Comparison of ENCODE assay signal across 7 cellular contexts in genomic region chr21:37074195-37074510, GRCh38. TPM values are rescaled to one million over a fixed set of nuclear protein-coding genes. Genes with fewer than 3 reads are reported as not detected.
DNase-seq lines count a peak whose midpoint lies in the region; ATAC-seq and TF ChIP-seq lines count a peak whose summit lies in the region.

No MANE protein-coding gene starts in this region.

- H3K4me1 ChIP-seq in mammary epithelial cell (ENCODE audit: insufficient read depth, low read length) (peaks cover 14% of the 10 kb centered on the region), mesendoderm (ENCODE audit: control insufficient read depth, low read depth, low read length) (no peaks in the 10 kb centered on the region)

- no peak overlapping the region for H4K8ac ChIP-seq in mesendoderm (ENCODE audit: low read depth, low read length)

- no peak overlapping the region for H3K4ac ChIP-seq in mesendoderm (ENCODE audit: low read depth, low read length)

- H2BK5ac ChIP-seq in mesendoderm (ENCODE audit: low read length) = no peak overlapping the region

- H3K27ac ChIP-seq in mammary epithelial cell (ENCODE audit: insufficient read depth, low read depth, low read length) (peak overlapping the region; percentile 60), mesendoderm (ENCODE audit: low read depth, low read length) (no peak overlapping the region)

- CTCF ChIA-PET in mammary epithelial cell (lab: Charles Lee; ENCODE audit: low non-redundant PET) = no interaction called here

- peak overlapping the region; percentile 93 for H3K56ac ChIP-seq in mesendoderm (ENCODE audit: low read length)

- no peak for ATAC-seq in HG03565 (IDR thresholded peaks at IDR 0.05; ENCODE audit: unreplicated experiment)

- dilution Hi-C loops in mammary epithelial cell (cut with HindIII; ENCODE audit: low sequenced_read_pairs) = no loop called here

- H4K5ac ChIP-seq in mesendoderm (ENCODE audit: low read length) = no peak overlapping the region

- no peak overlapping the region for H2AK5ac ChIP-seq in mesendoderm (ENCODE audit: low read length)

- no peak overlapping the region for H2BK120ac ChIP-seq in mesendoderm (ENCODE audit: low read depth, low read length)

- in situ Hi-C loops in mammary epithelial cell (cut with MboI; ENCODE audit: low sequenced_read_pairs in 2 of 2) = no loop called here

- no TSS peak for BruUV-seq in mammary epithelial cell (replicated peaks; lab: Mats Ljungman, UMichigan)

- peak overlapping the region; percentile 79 for H2AFZ ChIP-seq in mammary epithelial cell (ENCODE audit: low read depth, low read length)

- no peaks in the 10 kb centered on the region for H3K36me3 ChIP-seq in mammary epithelial cell (ENCODE audit: insufficient read depth, low read length)
- H3K36me3 ChIP-seq in mesendoderm (ENCODE audit: control insufficient read depth, insufficient read depth, low read length) = no peaks in the 10 kb centered on the region

- no peak overlapping the region for H3K18ac ChIP-seq in mesendoderm (ENCODE audit: low read length)

- H3K23ac ChIP-seq in mesendoderm (ENCODE audit: low read length) = peak overlapping the region; percentile 17

- TF ChIP-seq POLR2A in NB4 (IDR thresholded peaks at IDR 0.05; ENCODE audit: extremely low read depth, insufficient read length) = no peak

- no peak for TF ChIP-seq CTCF in NB4 (IDR thresholded peaks at IDR 0.05; ENCODE audit: low read depth, low read length)
- no peak for TF ChIP-seq CTCF in mammary epithelial cell (conservative IDR thresholded peaks at IDR 0.05 in 1 of 2, IDR thresholded peaks at IDR 0.05 in 1 of 2; ENCODE audit: extremely low read depth in 1 of 2, insufficient read depth in 1 of 2, low read depth in 1 of 2, low read length in 2 of 2)

- H2BK15ac ChIP-seq in mesendoderm (replicated peaks; ENCODE audit: low read depth) = no peak overlapping the region

- H3K27me3 ChIP-seq in mammary epithelial cell (ENCODE audit: insufficient read depth, low read length) (no peaks in the 10 kb centered on the region), mesendoderm (ENCODE audit: insufficient read depth, low read length, poor library complexity) (peaks cover 2% of the 10 kb centered on the region)

- H3K9me3 ChIP-seq in mammary epithelial cell (replicated peaks; ENCODE audit: insufficient read depth, low read length) = no peaks in the 10 kb centered on the region

- WGBS in mammary epithelial cell (ENCODE audit: low coverage, missing lambda C conversion rate) = 1% methylated on average over 14 of the region's 14 CpGs
- no CpG with 5 or more reads among the region's 14 CpGs for WGBS in mesendoderm (ENCODE audit: extremely low coverage, insufficient coverage, low lambda C conversion rate)

- DNase-seq in NB4 (ENCODE audit: low read depth) = peak; percentile 43
- peak; percentile 23 for DNase-seq in mammary epithelial cell
- no peak for DNase-seq in mesendoderm
- DNase-seq in epidermal melanocyte (ENCODE audit: insufficient read length, low spot score) = no peak
- DNase-seq in activated CD8-positive, alpha-beta memory T cell treated with anti-CD3 and anti-CD28 coated beads for 24 hours = no peak

- H3K79me2 ChIP-seq in mammary epithelial cell (ENCODE audit: insufficient read depth, low read length) = peaks cover 82% of the 10 kb centered on the region
- H3K79me2 ChIP-seq in mesendoderm (ENCODE audit: control insufficient read depth, insufficient read depth, low read length) = peaks cover 5% of the 10 kb centered on the region

- H3K9ac ChIP-seq in mammary epithelial cell (ENCODE audit: insufficient read depth, low read length) (peak overlapping the region; percentile 85), mesendoderm (ENCODE audit: low read length) (peak overlapping the region; percentile 67)

- H3K79me1 ChIP-seq in mesendoderm (ENCODE audit: low read length) = peaks cover 9% of the 10 kb centered on the region

- H3K4me2 ChIP-seq in mammary epithelial cell (ENCODE audit: insufficient read depth, low read depth, low read length) (peak overlapping the region; percentile 79), mesendoderm (ENCODE audit: low read length) (peak overlapping the region; percentile 56)

- H4K20me1 ChIP-seq in mammary epithelial cell (ENCODE audit: insufficient read depth, low read length) = no peaks in the 10 kb centered on the region

- peak overlapping the region; percentile 80 for H3K4me3 ChIP-seq in GM08714 (ENCODE audit: low read length)
- peak overlapping the region; percentile 88 for H3K4me3 ChIP-seq in NB4 (ENCODE audit: low read depth, low read length)
- H3K4me3 ChIP-seq in mammary epithelial cell (replicated peaks in 1 of 3; ENCODE audit: insufficient read depth in 1 of 3, low read depth in 2 of 3, low read length in 3 of 3) = peak overlapping the region; percentile 48 to 97 (median 96)
- peak overlapping the region; percentile 33 for H3K4me3 ChIP-seq in mesendoderm (ENCODE audit: low read length)

- intact Hi-C loops in mammary epithelial cell (cut with micrococcal nuclease) = loop anchor here (5.0 kb wide), 1 partner anchor 82 kb away; no protein-coding TSS in a partner anchor

RNA-seq across cellular contexts. Expression of gene TTC3, which starts 1.1 kb away (rescaled TPM):
- 100 to 1,000 TPM in 1 of 2 donors, 10 to 100 TPM in 1; 86.7 to 161 TPM for total RNA-seq in mammary epithelial cell
- polyA plus RNA-seq in mammary epithelial cell = 47.6 TPM
- 74.4 TPM for polyA minus RNA-seq in mammary epithelial cell
- polyA plus RNA-seq in mesendoderm (2013, experiment 1 of 2) = 19.4 TPM
- polyA plus RNA-seq in mesendoderm (2013, experiment 2 of 2) = 20.7 TPM

RNA-seq across cellular contexts. Expression of gene PIGP, which starts 1.3 kb away (rescaled TPM):
- total RNA-seq in mammary epithelial cell = 10 to 100 TPM in 1 of 2 donors, 1 to 10 TPM in 1; 5.7 to 19.1 TPM
- 20.4 TPM for polyA plus RNA-seq in mammary epithelial cell
- polyA minus RNA-seq in mammary epithelial cell = not detected
- 15.5 TPM for polyA plus RNA-seq in mesendoderm (2013, experiment 1 of 2)
- 15.2 TPM for polyA plus RNA-seq in mesendoderm (2013, experiment 2 of 2)

Comparison
In these comparisons a context has a peak if more than half of its experiments do, and no peak if none do; other contexts are left out.
1. H3K4me3 ChIP-seq: peak in every context shown above with its lines; median percentile 96 in mammary epithelial cell; 88 in NB4; 80 in GM08714; 33 in mesendoderm.
2. DNase-seq: peak in NB4 (single experiment) and mammary epithelial cell (single experiment); none in mesendoderm (single experiment), epidermal melanocyte (single experiment) and activated CD8-positive, alpha-beta memory T cell treated with anti-CD3 and anti-CD28 coated beads for 24 hours (single experiment).